In genomic region chr5:181054871-181055494, GRCh38 we compare ENCODE assay signal across 25 cellular contexts. TPM values are rescaled to one million over a fixed set of nuclear protein-coding genes. Genes with fewer than 3 reads are reported as not detected.
DNase-seq lines count a peak whose midpoint lies in the region; ATAC-seq, FAIRE-seq and TF ChIP-seq lines count a peak whose summit lies in the region.
"Had no signal": no experiment of that assay in that cellular context is flagged by ENCODE, and none has a peak within 500 bp of the region (broad histone marks: within the 10 kb centered on the region; RNA-seq: fewer than 3 reads in every experiment).

No MANE protein-coding gene starts in this region.

- no peaks in the 10 kb centered on the region for H3K9me3 Mint-ChIP-seq in activated CD8-positive, alpha-beta memory T cell treated with anti-CD3 and anti-CD28 coated beads, Interleukin-2, amount 10 ng/mL, durations not matched to agents 7 days and 5 days (ENCODE audit: low read depth)
- no peaks in the 10 kb centered on the region for H3K9me3 Mint-ChIP-seq in neural crest cell
- H3K9me3 Mint-ChIP-seq: T-cell had no signal

- no peak for ATAC-seq in activated CD8-positive, alpha-beta memory T cell treated with anti-CD3 and anti-CD28 coated beads, Interleukin-2, amount 10 ng/mL, durations not matched to agents 7 days and 5 days
- ATAC-seq in HCT116 (no peak), K562 (peak; percentile 68), GM18505 (IDR thresholded peaks at IDR 0.05; ENCODE audit: unreplicated experiment) (no peak)
- ATAC-seq: Right ventricle myocardium inferior, T-cell had no signal

- WGBS in K562 (ENCODE audit: insufficient coverage, low coverage, missing lambda C conversion rate): 13% methylated on average over 8 of the region's 8 CpGs
- WGBS in sigmoid colon, 2 donors: 56 to 73% methylated on average over 8 of the region's 8 CpGs

- BruUV-seq in HCT116 (replicated peaks; lab: Mats Ljungman, UMichigan) (TSS peak; percentile 64), K562 (replicated peaks; lab: Mats Ljungman, UMichigan) (TSS peak; percentile 51)

- H3K79me2 ChIP-seq in HCT116 (ENCODE audit: insufficient read depth, low read length) (no peaks in the 10 kb centered on the region), K562 (ENCODE audit: control insufficient read depth, insufficient read depth, low read length) (peaks cover 62% of the 10 kb centered on the region)
- H3K79me2 ChIP-seq: hepatocyte had no signal

- H3K27ac ChIP-seq in HCT116 (ENCODE audit: low read depth, low read length) (no peak overlapping the region), K562 (ENCODE audit: extremely low read depth, low read depth, low read length) (peak overlapping the region; percentile 30; the same call in 2 of the 3 replicates), sigmoid colon (no peak overlapping the region)
- H3K27ac ChIP-seq: hepatocyte, prostate gland, WERI-Rb-1 had no signal

- H3K36me3 Mint-ChIP-seq in activated CD8-positive, alpha-beta memory T cell treated with anti-CD3 and anti-CD28 coated beads, Interleukin-2, amount 10 ng/mL, durations not matched to agents 7 days and 5 days: peaks cover 4% of the 10 kb centered on the region
- H3K36me3 Mint-ChIP-seq in neural crest cell (ENCODE audit: low read depth): peaks cover 2% of the 10 kb centered on the region
- H3K36me3 Mint-ChIP-seq: T-cell had no signal

- peak; percentile 67 for FAIRE-seq in K562 (lab: Jason Lieb, UNC)
- FAIRE-seq: GM12892, keratinocyte had no signal

- POLR2A ChIA-PET in HCT116 (lab: Charles Lee) (no interaction called here), K562 (lab: Yijun Ruan, JAX) (interaction anchor here (0.5 to 1.6 kb wide), 13 partner anchors 10 to 844 kb away, joined by 3 to 6 read pairs (median 3); no protein-coding TSS in a partner anchor)

- RAD21 ChIA-PET in HCT116 (lab: Charles Lee; ENCODE audit: low non-redundant PET in 1 of 2, low total read pairs in 2 of 2, uncharacterized antibody in 2 of 2, unreplicated experiment in 2 of 2): no interaction called here

- TF ChIP-seq RAD21 in HCT116 (IDR thresholded peaks at IDR 0.05; ENCODE audit: low read depth) (no peak), K562 (CRISPR knock-in tag; conservative IDR thresholded peaks at IDR 0.05 in 1 of 2, IDR thresholded peaks at IDR 0.05 in 1 of 2) (0 out of 4 replicates have a peak, but pooled peaks of 1 of the 2 experiments have one; percentile 2)

- peaks cover 10% of the 10 kb centered on the region for H3K4me1 Mint-ChIP-seq in activated CD8-positive, alpha-beta memory T cell treated with anti-CD3 and anti-CD28 coated beads, Interleukin-2, amount 10 ng/mL, durations not matched to agents 7 days and 5 days
- peaks cover 12% of the 10 kb centered on the region for H3K4me1 Mint-ChIP-seq in neural crest cell

- CTCF ChIA-PET in activated CD8-positive, alpha-beta memory T cell treated with anti-CD3 and anti-CD28 coated beads, Interleukin-2, amount 10 ng/mL, durations not matched to agents 7 days and 5 days (lab: Charles Lee): no interaction called here
- CTCF ChIA-PET in HCT116 (lab: Charles Lee): no interaction called here
- CTCF ChIA-PET in K562 (lab: Yijun Ruan, JAX; ENCODE audit: low intra/inter-chr PET ratio): no interaction called here

- H3K9me3 ChIP-seq in HCT116 (ENCODE audit: control insufficient read depth in 1 of 2, insufficient read depth in 1 of 2, low read depth in 1 of 2, low read length in 2 of 2) (no peaks in the 10 kb centered on the region), K562 (replicated peaks; ENCODE audit: control insufficient read depth, insufficient read depth, low read depth, low read length) (no peaks in the 10 kb centered on the region), sigmoid colon (no peaks in the 10 kb centered on the region)
- H3K9me3 ChIP-seq: BE2C, prostate gland had no signal

- no peak for TF ChIP-seq POLR2A in HCT116 (IDR thresholded peaks at IDR 0.05; ENCODE audit: borderline replicate concordance, extremely low read depth, insufficient read depth, insufficient read length)
- TF ChIP-seq POLR2A in K562 (conservative IDR thresholded peaks at IDR 0.05): no peak
- no peak for TF ChIP-seq POLR2A in sigmoid colon (IDR thresholded peaks at IDR 0.05)
- TF ChIP-seq POLR2A in GM18505 (IDR thresholded peaks at IDR 0.05; ENCODE audit: borderline replicate concordance, extremely low read depth, insufficient read depth, insufficient read length): no peak

- H3K4me3 ChIP-seq in HCT116 (replicated peaks in 1 of 2; ENCODE audit: low read depth in 1 of 2, low read length in 2 of 2): no peak overlapping the region
- no peak overlapping the region; the same call in 1 of the 2 replicates for H3K4me3 ChIP-seq in K562
- no peak overlapping the region for H3K4me3 ChIP-seq in sigmoid colon
- H3K4me3 ChIP-seq: hepatocyte, prostate gland, smooth muscle cell had no signal

- H3K36me3 ChIP-seq in HCT116 (ENCODE audit: control insufficient read depth in 1 of 2, insufficient read depth in 2 of 2, low read length in 2 of 2): no peaks in the 10 kb centered on the region
- peaks cover 40% of the 10 kb centered on the region for H3K36me3 ChIP-seq in K562 (ENCODE audit: control insufficient read depth, insufficient read depth, low read length)
- no peaks in the 10 kb centered on the region for H3K36me3 ChIP-seq in sigmoid colon
- H3K36me3 ChIP-seq: BE2C, prostate gland, WERI-Rb-1 had no signal

- H4K20me1 ChIP-seq in HCT116 (ENCODE audit: insufficient read depth) (no peaks in the 10 kb centered on the region), K562 (replicated peaks; ENCODE audit: control insufficient read depth, insufficient read depth, low read length) (no peaks in the 10 kb centered on the region)

- no peak for TF ChIP-seq EP300 in K562 (IDR thresholded peaks at IDR 0.05; ENCODE audit: low read length)
- no peak for TF ChIP-seq EP300 in sigmoid colon (IDR thresholded peaks at IDR 0.05)

- in situ Hi-C loops in K562 (cut with MboI): no loop called here

- H3K9ac ChIP-seq in HCT116 (ENCODE audit: low read length): no peak overlapping the region
- peak overlapping the region in 1 of 2 experiments; percentile 43; a peak in 2 of 4 replicates for H3K9ac ChIP-seq in K562 (ENCODE audit: insufficient read depth in 1 of 2, low read depth in 2 of 2, low read length in 2 of 2)

- H3K4me2 ChIP-seq in HCT116 (ENCODE audit: low read length): no peak overlapping the region
- peak overlapping the region; percentile 99; the same call in 1 of the 2 replicates for H3K4me2 ChIP-seq in K562 (ENCODE audit: insufficient read depth, low read length)
- H3K4me2 ChIP-seq: hepatocyte, smooth muscle cell had no signal

- H3K27ac Mint-ChIP-seq in activated CD8-positive, alpha-beta memory T cell treated with anti-CD3 and anti-CD28 coated beads, Interleukin-2, amount 10 ng/mL, durations not matched to agents 7 days and 5 days: no peak overlapping the region
- H3K27ac Mint-ChIP-seq in neural crest cell (ENCODE audit: unreplicated experiment): no peak overlapping the region
- H3K27ac Mint-ChIP-seq: T-cell had no signal

- no peaks in the 10 kb centered on the region for H3K9me1 ChIP-seq in K562 (ENCODE audit: control insufficient read depth, insufficient read depth, low read length)

- peak; percentile 16 for DNase-seq in activated CD8-positive, alpha-beta memory T cell treated with anti-CD3 and anti-CD28 coated beads, Interleukin-2, amount 10 ng/mL, durations not matched to agents 7 days and 5 days
- no peak for DNase-seq in activated CD8-positive, alpha-beta memory T cell treated with anti-CD3 and anti-CD28 coated beads for 24 hours
- no peak for DNase-seq in HCT116 (ENCODE audit: low read depth, low spot score)
- peak; percentile 43 to 81 (median 56) for DNase-seq in K562 (ENCODE audit: extremely low read depth in 1 of 4, low spot score in 3 of 4)
- DNase-seq in neural crest cell (ENCODE audit: low read depth, low spot score): no peak
- no peak for DNase-seq in sigmoid colon
- DNase-seq in NCI-H2196 (lab: John Stamatoyannopoulos, UW; ENCODE audit: unreplicated experiment): no peak
- DNase-seq: 8988T; activated CD4-positive, alpha-beta T cell treated with anti-CD3 and anti-CD28 coated beads, Interleukin-2, amount 50 U/mL, for 48 hours; activated naive CD4-positive, alpha-beta T cell treated with anti-CD3 and anti-CD28 coated beads, Interleukin-2, amount 50 U/mL, for 16 hours; BE2C; DMS 273 treated with DMSO at 0.1 percent for 48 hours; GF-D8; mammary epithelial cell; NCI-H2029; T-cell; WERI-Rb-1 had no signal

- H3K27me3 ChIP-seq in HCT116 (ENCODE audit: insufficient read depth, low read length): no peaks in the 10 kb centered on the region
- H3K27me3 ChIP-seq in K562 (ENCODE audit: control insufficient read depth in 2 of 2, insufficient read depth in 2 of 2, low read length in 2 of 2): no peaks in the 10 kb centered on the region
- peaks cover 35 to 100% (median 78%) of the 10 kb centered on the region in 3 donors for H3K27me3 ChIP-seq in sigmoid colon

- H3K4me1 ChIP-seq in HCT116 (ENCODE audit: control insufficient read depth in 1 of 2, insufficient read depth in 2 of 2, low read length in 2 of 2): peaks cover 3 to 17% of the 10 kb centered on the region in 2 experiments; a peak in 3 of 4 replicates
- H3K4me1 ChIP-seq in K562 (replicated peaks in 1 of 2; ENCODE audit: control insufficient read depth in 2 of 2, insufficient read depth in 2 of 2, low read length in 2 of 2): peaks cover 38 to 39% of the 10 kb centered on the region in 2 experiments
- H3K4me1 ChIP-seq in sigmoid colon: peaks cover 0 to 23% (median 18%) of the 10 kb centered on the region in 4 donors
- H3K4me1 ChIP-seq: BE2C had no signal

- no peak for TF ChIP-seq CTCF in HCT116 (IDR thresholded peaks at IDR 0.05 in 2 of 3, conservative IDR thresholded peaks at IDR 0.05 in 1 of 3; ENCODE audit: borderline replicate concordance in 1 of 3, insufficient read depth in 1 of 3, low read depth in 2 of 3, low read length in 2 of 3)
- no peak for TF ChIP-seq CTCF in K562 (IDR thresholded peaks at IDR 0.05 in 2 of 3, conservative IDR thresholded peaks at IDR 0.05 in 1 of 3; ENCODE audit: insufficient read depth in 2 of 3, low read depth in 1 of 3, low read length in 3 of 3)
- no peak for TF ChIP-seq CTCF in neural crest cell (conservative IDR thresholded peaks at IDR 0.05)
- TF ChIP-seq CTCF in sigmoid colon (IDR thresholded peaks at IDR 0.05): no peak

- intact Hi-C loops in HCT116 (cut with micrococcal nuclease): no loop called here
- intact Hi-C loops in K562 (cut with micrococcal nuclease): loop anchor here (5.0 kb wide), 1 partner anchor 273 kb away; no protein-coding TSS in a partner anchor
- intact Hi-C loops in sigmoid colon (cut with DNase I): no loop called here

- H3K9me2 ChIP-seq in HCT116 (ENCODE audit: insufficient read depth): no peaks in the 10 kb centered on the region

- H2AFZ ChIP-seq in HCT116 (ENCODE audit: low read depth, low read length, poor library complexity, severe bottlenecking) (no peak overlapping the region), K562 (ENCODE audit: low read depth, low read length) (no peak overlapping the region)
- H2AFZ ChIP-seq: hepatocyte had no signal

- peaks cover 85% of the 10 kb centered on the region for H3K27me3 Mint-ChIP-seq in activated CD8-positive, alpha-beta memory T cell treated with anti-CD3 and anti-CD28 coated beads, Interleukin-2, amount 10 ng/mL, durations not matched to agents 7 days and 5 days
- peaks cover 92% of the 10 kb centered on the region for H3K27me3 Mint-ChIP-seq in neural crest cell (ENCODE audit: low read depth)

- no peak overlapping the region for H3K4me3 Mint-ChIP-seq in activated CD8-positive, alpha-beta memory T cell treated with anti-CD3 and anti-CD28 coated beads, Interleukin-2, amount 10 ng/mL, durations not matched to agents 7 days and 5 days
- H3K4me3 Mint-ChIP-seq in neural crest cell: peak overlapping the region; percentile 50

RNA-seq across cellular contexts. Expression of gene BTNL9, which starts 14.9 kb away (rescaled TPM):
- total RNA-seq in activated CD8-positive, alpha-beta memory T cell treated with anti-CD3 and anti-CD28 coated beads, Interleukin-2, amount 10 ng/mL, durations not matched to agents 7 days and 5 days: not detected
- total RNA-seq in HCT116 (2021; ENCODE audit: unreplicated experiment) (11.7 TPM), K562 (2014; rRNA removed) (39.4 and 46.8 TPM in 2 replicates), K562 (2014; rRNA removed; fragmentation: Illumina TruSeq; extraction: Trizol) (17.1 and 18.5 TPM in 2 replicates), K562 (2015; rRNA removed; fragmentation: Illumina TruSeq; extraction: Trizol) (29.4 and 29.6 TPM in 2 replicates), K562 (2021) (42.7 and 50.7 TPM in 2 replicates), neural crest cell (not detected in 2 replicates), sigmoid colon (10 to 100 TPM in 1 of 4 donors, 1 to 10 TPM in 3; 4.2 to 34.9 (median 7.1) TPM)
- 6.9 and 7.3 TPM in 2 replicates for polyA plus RNA-seq in HCT116 (2012)
- total RNA-seq in K562 (2011; cell fraction: chromatin; rRNA removed; ENCODE audit: low replicate concordance): 237 and 332 TPM in 2 replicates
- 194 and 284 TPM in 2 replicates for total RNA-seq in K562 (2011; cell fraction: nucleolus; rRNA removed)
- total RNA-seq in K562 (2011; cell fraction: nucleoplasm; rRNA removed): 242 and 248 TPM in 2 replicates
- polyA plus RNA-seq in K562 (2011; rRNA removed) (18.9 and 25.6 TPM in 2 replicates), K562 (2014; fragmentation: Illumina TruSeq; extraction: Trizol) (32.7 and 35.3 TPM in 2 replicates), K562 (2014; fragmentation: Nextera tagmentation; extraction: Ambion mirVana) (1 to 10 TPM; 3.7 to 3.9 TPM), K562 (2014; rRNA removed) (86.7 and 88.7 TPM in 2 replicates), sigmoid colon (1 to 10 TPM in 2 of 3 donors, under 1 TPM in 1; 0.46 to 5.0 (median 1.8) TPM)
- polyA plus RNA-seq in K562 (2011; cell fraction: cytosol; rRNA removed): 13.6 and 19.3 TPM in 2 replicates
- 99.2 and 210 TPM in 2 replicates for polyA plus RNA-seq in K562 (2011; cell fraction: nucleus; rRNA removed)
- 62.1 and 65.7 TPM in 2 replicates for polyA plus RNA-seq in K562 (2012)
- 6.0 and 15.6 TPM in 2 replicates for polyA minus RNA-seq in K562 (2011; rRNA and poly(A)+ RNA removed)
- polyA minus RNA-seq in K562 (2011; cell fraction: cytosol; rRNA and poly(A)+ RNA removed): 7.2 and 20.7 TPM in 2 replicates
- polyA minus RNA-seq in K562 (2011; cell fraction: nucleus; rRNA and poly(A)+ RNA removed): 54.0 and 85.9 TPM in 2 replicates
- total RNA-seq: myocyte, smooth muscle cell had no signal
- polyA plus RNA-seq: smooth muscle cell had no signal

Comparison
In these comparisons a context has a peak if more than half of its experiments do, and no peak if none do; other contexts are left out.
1. DNase-seq: peak in activated CD8-positive, alpha-beta memory T cell treated with anti-CD3 and anti-CD28 coated beads, Interleukin-2, amount 10 ng/mL, durations not matched to agents 7 days and 5 days (single experiment) and K562 (4 of 4); none in activated CD8-positive, alpha-beta memory T cell treated with anti-CD3 and anti-CD28 coated beads for 24 hours (single experiment), HCT116 (single experiment), neural crest cell (single experiment), sigmoid colon (single experiment) and NCI-H2196 (single experiment).